In the genomic region with DNA sequence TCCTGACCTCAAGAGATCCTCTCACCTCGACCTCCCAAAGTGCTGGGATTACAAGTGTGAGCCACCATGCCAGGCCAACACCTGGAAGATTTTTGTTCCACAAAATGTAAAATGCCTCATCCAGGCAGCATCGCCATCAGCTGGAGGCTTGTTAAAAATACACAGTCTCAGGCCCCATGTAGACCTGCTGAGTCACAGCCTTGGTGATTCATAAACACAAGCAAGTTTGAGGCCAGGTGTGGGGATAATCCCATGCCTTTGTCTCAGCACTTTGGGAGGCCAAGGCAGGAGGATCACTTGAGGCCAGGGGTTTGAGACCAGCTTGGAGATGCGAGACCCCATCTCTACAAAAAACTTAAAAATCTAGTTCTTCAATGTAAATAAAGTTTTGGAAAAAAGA, we compare ENCODE assay signal across 1 cellular context.
TF ChIP-seq lines count a peak whose summit lies in the region.

No MANE protein-coding gene starts in this region.

TF ChIP-seq in H1, 55 proteins besides CTCF, POLR2A, EP300 and RAD21:
- no peak for TF ChIP-seq POU5F1 (IDR thresholded peaks at IDR 0.05; ENCODE audit: low read depth, low read length)
- no peak for TF ChIP-seq PHF8 (conservative IDR thresholded peaks at IDR 0.05; ENCODE audit: low read depth, low read length)
- TF ChIP-seq EGR1 (IDR thresholded peaks at IDR 0.05; ENCODE audit: borderline replicate concordance, low read depth, low read length), result no peak
- no peak for TF ChIP-seq TAF1 (IDR thresholded peaks at IDR 0.05; ENCODE audit: low read depth, low read length)
- TF ChIP-seq HDAC2 (IDR thresholded peaks at IDR 0.05; ENCODE audit: borderline replicate concordance in 1 of 2, low read depth in 2 of 2, low read length in 2 of 2), result no peak
- no peak for TF ChIP-seq RNF2 (IDR thresholded peaks at IDR 0.05; ENCODE audit: borderline replicate concordance, low read depth, low read length, missing control alignments, poor library complexity, severe bottlenecking)
- no peak for TF ChIP-seq ZNF274 (IDR thresholded peaks at IDR 0.05; ENCODE audit: borderline replicate concordance, extremely low read depth, low read length)
- TF ChIP-seq RXRA (IDR thresholded peaks at IDR 0.05; ENCODE audit: insufficient read depth, low read depth, low read length), result no peak
- no peak for TF ChIP-seq SIN3A (conservative IDR thresholded peaks at IDR 0.05 in 1 of 2, IDR thresholded peaks at IDR 0.05 in 1 of 2; ENCODE audit: low read depth in 1 of 2, low read length in 2 of 2)
- no peak for TF ChIP-seq CHD1 (IDR thresholded peaks at IDR 0.05; ENCODE audit: low read depth, low read length)
- TF ChIP-seq KDM4A (IDR thresholded peaks at IDR 0.05; ENCODE audit: low read depth, low read length, severe bottlenecking), result no peak
- peak; percentile 2; the same call in 1 of the 2 replicates for TF ChIP-seq MAFK (IDR thresholded peaks at IDR 0.05; ENCODE audit: low read depth, low read length)
- TF ChIP-seq CBX5 (IDR thresholded peaks at IDR 0.05; ENCODE audit: low read depth, low read length), result no peak
- no peak for TF ChIP-seq CHD2 (IDR thresholded peaks at IDR 0.05; ENCODE audit: low read length)
- TF ChIP-seq BACH1 (IDR thresholded peaks at IDR 0.05; ENCODE audit: low read length), result 0 out of 2 replicates have a peak, but pooled peaks have one; percentile 7
- no peak for TF ChIP-seq RBBP5 (IDR thresholded peaks at IDR 0.05; ENCODE audit: borderline replicate concordance, low read depth, low read length)
